In the genomic region with DNA sequence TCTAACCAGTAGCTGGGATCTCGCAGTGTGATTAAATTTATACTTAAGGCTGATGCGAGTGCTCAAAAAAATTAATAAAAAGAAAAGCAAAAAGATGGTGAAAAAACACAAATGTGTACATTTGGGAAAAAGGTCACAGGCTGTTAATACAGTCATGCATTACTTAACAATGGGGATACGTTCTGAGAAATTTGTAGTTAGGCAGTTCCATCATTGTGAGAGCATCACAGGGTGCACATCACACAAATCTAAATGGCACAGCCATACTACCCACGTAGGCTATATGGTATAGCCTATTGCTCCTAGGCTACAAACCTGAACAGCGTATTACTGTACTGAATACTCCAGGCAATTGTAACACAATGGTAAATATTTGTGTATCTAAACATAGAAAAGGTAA, we compare ENCODE assay signal across 1 cellular context.
A peak's percentile ranks its signal among the peaks of the same experiment; 100 is the strongest.
TF ChIP-seq lines count a peak whose summit lies in the region.

No MANE protein-coding gene starts in this region.

TF ChIP-seq in HEK293, 187 proteins besides CTCF, POLR2A, EP300 and RAD21 (continued from another document):
- TF ChIP-seq, protein P1, sequence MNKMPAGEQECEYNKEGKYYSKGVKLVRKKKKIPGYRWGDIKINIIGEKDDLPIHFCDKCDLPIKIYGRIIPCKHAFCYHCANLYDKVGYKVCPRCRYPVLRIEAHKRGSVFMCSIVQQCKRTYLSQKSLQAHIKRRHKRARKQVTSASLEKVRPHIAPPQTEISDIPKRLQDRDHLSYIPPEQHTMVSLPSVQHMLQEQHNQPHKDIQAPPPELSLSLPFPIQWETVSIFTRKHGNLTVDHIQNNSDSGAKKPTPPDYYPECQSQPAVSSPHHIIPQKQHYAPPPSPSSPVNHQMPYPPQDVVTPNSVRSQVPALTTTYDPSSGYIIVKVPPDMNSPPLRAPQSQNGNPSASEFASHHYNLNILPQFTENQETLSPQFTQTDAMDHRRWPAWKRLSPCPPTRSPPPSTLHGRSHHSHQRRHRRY (tag by site-specific recombination; IDR thresholded peaks at IDR 0.05), result no peak
- TF ChIP-seq PRDM1 (tag by site-specific recombination; IDR thresholded peaks at IDR 0.05) (no peak), ZNF335 (tag by site-specific recombination; conservative IDR thresholded peaks at IDR 0.05) (0 out of 2 replicates have a peak, but pooled peaks have one; percentile 6), ZNF623 (tag by site-specific recombination; IDR thresholded peaks at IDR 0.05) (no peak), ZNF366 (tag by site-specific recombination; conservative IDR thresholded peaks at IDR 0.05) (no peak), ZNF404 (tag by site-specific recombination; IDR thresholded peaks at IDR 0.05) (no peak), ZNF596 (tag by site-specific recombination; IDR thresholded peaks at IDR 0.05) (no peak), ZNF48 (tag by site-specific recombination; IDR thresholded peaks at IDR 0.05) (no peak), ZNF555 (tag by site-specific recombination; conservative IDR thresholded peaks at IDR 0.05) (no peak)
- TF ChIP-seq, protein P2, sequence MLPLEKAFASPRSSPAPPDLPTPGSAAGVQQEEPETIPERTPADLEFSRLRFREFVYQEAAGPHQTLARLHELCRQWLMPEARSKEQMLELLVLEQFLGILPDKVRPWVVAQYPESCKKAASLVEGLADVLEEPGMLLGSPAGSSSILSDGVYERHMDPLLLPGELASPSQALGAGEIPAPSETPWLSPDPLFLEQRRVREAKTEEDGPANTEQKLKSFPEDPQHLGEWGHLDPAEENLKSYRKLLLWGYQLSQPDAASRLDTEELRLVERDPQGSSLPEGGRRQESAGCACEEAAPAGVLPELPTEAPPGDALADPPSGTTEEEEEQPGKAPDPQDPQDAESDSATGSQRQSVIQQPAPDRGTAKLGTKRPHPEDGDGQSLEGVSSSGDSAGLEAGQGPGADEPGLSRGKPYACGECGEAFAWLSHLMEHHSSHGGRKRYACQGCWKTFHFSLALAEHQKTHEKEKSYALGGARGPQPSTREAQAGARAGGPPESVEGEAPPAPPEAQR (tag by site-specific recombination; IDR thresholded peaks at IDR 0.05), result no peak
- TF ChIP-seq, protein P3, sequence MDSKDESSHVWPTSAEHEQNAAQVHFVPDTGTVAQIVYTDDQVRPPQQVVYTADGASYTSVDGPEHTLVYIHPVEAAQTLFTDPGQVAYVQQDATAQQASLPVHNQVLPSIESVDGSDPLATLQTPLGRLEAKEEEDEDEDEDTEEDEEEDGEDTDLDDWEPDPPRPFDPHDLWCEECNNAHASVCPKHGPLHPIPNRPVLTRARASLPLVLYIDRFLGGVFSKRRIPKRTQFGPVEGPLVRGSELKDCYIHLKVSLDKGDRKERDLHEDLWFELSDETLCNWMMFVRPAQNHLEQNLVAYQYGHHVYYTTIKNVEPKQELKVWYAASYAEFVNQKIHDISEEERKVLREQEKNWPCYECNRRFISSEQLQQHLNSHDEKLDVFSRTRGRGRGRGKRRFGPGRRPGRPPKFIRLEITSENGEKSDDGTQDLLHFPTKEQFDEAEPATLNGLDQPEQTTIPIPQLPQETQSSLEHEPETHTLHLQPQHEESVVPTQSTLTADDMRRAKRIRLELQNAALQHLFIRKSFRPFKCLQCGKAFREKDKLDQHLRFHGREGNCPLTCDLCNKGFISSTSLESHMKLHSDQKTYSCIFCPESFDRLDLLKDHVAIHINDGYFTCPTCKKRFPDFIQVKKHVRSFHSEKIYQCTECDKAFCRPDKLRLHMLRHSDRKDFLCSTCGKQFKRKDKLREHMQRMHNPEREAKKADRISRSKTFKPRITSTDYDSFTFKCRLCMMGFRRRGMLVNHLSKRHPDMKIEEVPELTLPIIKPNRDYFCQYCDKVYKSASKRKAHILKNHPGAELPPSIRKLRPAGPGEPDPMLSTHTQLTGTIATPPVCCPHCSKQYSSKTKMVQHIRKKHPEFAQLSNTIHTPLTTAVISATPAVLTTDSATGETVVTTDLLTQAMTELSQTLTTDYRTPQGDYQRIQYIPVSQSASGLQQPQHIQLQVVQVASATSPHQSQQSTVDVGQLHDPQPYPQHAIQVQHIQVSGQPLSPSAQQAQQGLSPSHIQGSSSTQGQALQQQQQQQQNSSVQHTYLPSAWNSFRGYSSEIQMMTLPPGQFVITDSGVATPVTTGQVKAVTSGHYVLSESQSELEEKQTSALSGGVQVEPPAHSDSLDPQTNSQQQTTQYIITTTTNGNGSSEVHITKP (tag by site-specific recombination; IDR thresholded peaks at IDR 0.05), result peak; percentile 64
- TF ChIP-seq, protein P4, sequence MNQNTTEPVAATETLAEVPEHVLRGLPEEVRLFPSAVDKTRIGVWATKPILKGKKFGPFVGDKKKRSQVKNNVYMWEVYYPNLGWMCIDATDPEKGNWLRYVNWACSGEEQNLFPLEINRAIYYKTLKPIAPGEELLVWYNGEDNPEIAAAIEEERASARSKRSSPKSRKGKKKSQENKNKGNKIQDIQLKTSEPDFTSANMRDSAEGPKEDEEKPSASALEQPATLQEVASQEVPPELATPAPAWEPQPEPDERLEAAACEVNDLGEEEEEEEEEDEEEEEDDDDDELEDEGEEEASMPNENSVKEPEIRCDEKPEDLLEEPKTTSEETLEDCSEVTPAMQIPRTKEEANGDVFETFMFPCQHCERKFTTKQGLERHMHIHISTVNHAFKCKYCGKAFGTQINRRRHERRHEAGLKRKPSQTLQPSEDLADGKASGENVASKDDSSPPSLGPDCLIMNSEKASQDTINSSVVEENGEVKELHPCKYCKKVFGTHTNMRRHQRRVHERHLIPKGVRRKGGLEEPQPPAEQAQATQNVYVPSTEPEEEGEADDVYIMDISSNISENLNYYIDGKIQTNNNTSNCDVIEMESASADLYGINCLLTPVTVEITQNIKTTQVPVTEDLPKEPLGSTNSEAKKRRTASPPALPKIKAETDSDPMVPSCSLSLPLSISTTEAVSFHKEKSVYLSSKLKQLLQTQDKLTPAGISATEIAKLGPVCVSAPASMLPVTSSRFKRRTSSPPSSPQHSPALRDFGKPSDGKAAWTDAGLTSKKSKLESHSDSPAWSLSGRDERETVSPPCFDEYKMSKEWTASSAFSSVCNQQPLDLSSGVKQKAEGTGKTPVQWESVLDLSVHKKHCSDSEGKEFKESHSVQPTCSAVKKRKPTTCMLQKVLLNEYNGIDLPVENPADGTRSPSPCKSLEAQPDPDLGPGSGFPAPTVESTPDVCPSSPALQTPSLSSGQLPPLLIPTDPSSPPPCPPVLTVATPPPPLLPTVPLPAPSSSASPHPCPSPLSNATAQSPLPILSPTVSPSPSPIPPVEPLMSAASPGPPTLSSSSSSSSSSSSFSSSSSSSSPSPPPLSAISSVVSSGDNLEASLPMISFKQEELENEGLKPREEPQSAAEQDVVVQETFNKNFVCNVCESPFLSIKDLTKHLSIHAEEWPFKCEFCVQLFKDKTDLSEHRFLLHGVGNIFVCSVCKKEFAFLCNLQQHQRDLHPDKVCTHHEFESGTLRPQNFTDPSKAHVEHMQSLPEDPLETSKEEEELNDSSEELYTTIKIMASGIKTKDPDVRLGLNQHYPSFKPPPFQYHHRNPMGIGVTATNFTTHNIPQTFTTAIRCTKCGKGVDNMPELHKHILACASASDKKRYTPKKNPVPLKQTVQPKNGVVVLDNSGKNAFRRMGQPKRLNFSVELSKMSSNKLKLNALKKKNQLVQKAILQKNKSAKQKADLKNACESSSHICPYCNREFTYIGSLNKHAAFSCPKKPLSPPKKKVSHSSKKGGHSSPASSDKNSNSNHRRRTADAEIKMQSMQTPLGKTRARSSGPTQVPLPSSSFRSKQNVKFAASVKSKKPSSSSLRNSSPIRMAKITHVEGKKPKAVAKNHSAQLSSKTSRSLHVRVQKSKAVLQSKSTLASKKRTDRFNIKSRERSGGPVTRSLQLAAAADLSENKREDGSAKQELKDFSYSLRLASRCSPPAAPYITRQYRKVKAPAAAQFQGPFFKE (tag by site-specific recombination; IDR thresholded peaks at IDR 0.05; ENCODE audit: borderline replicate concordance), result no peak
TF ChIP-seq in HEK293: peak in this region for 3.
